Comparison of ENCODE assay signal across 19 cellular contexts in the genomic region with DNA sequence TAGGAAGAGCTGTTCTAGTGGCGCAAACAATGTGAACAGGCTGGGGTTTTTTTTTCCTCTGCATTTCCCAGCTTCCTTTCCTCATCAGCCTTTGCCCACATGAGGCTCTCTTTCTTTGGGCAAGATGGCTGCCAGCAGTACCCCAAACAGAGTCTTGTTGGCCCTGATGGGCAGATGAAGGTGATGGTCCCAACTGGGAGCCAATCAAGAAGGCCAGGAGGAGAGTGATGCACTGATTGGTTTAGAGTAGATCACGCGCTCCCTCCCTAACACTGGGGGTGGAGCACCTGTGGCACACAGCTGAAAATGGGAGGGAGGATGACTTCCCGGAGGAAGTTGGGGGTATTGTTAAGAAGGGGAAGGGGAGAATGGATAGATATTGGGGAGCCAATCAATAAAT.
"Had no signal": no experiment of that assay in that cellular context is flagged by ENCODE, and none has a peak within 500 bp of the region (broad histone marks: within the 10 kb centered on the region; RNA-seq: fewer than 3 reads in every experiment).

No MANE protein-coding gene starts in this region.

- H3K9me3 ChIP-seq: left lung, ovary, thyroid gland, vagina had no signal

- DNase-seq: activated CD4-positive, alpha-beta memory T cell treated with anti-CD3 and anti-CD28 coated beads, Interleukin-2, amount 10 ng/mL, durations not matched to agents 7 days and 5 days; activated CD4-positive, alpha-beta T cell treated with anti-CD3 and anti-CD28 coated beads for 48 hours; activated CD4-positive, CD25-positive, alpha-beta regulatory T cell; activated CD8-positive, alpha-beta memory T cell treated with anti-CD3 and anti-CD28 coated beads, Interleukin-2, amount 10 ng/mL, durations not matched to agents 7 days and 5 days; amniotic stem cell; dermis blood vessel endothelial cell; effector memory CD8-positive, alpha-beta T cell; foreskin keratinocyte; hypothalamus; kidney; left lung; ovary; stimulated activated CD4-positive, alpha-beta T cell treated with anti-CD3 and anti-CD28 coated beads, Interleukin-4, amount 100 ng/mL, for 4 hours; T-cell; T-helper 9 cell; thyroid gland had no signal

- H3K4me1 ChIP-seq: foreskin keratinocyte, left lung, vagina had no signal

- H3K4me3 ChIP-seq: cardiac muscle cell, left lung, ovary, thyroid gland, vagina had no signal

- H3K27ac ChIP-seq: cardiac muscle cell, epithelial cell of prostate, foreskin keratinocyte, left lung, ovary, thyroid gland, vagina had no signal

- H3K36me3 ChIP-seq: cardiac muscle cell, left lung, ovary, thyroid gland, vagina had no signal

- H3K27me3 ChIP-seq: left lung, ovary, thyroid gland, vagina had no signal
